15 cellular contexts compared by ENCODE assay signal in the genomic region with DNA sequence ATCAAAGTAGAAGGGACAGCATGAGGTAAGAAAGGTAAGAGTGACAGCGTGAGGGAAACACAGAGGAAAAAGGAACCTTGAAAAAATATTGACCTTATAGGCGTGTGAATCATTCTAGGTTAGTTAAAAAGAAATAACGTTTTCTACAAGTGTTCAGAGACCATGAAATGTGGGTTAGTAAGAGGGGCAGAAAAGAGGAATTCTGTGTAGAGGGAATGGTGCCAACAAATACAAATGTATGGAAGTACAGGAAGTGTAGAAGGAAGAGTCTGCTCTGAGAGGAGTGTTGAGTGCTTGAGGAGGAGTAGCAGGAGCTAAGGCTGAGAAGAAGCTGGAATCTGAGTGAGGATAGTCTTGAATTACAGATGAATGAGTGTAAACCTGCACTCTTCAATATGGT.
DNase-seq lines count a peak whose midpoint lies in the region; FAIRE-seq and TF ChIP-seq lines count a peak whose summit lies in the region.
"Had no signal": no experiment of that assay in that cellular context is flagged by ENCODE, and none has a peak within 500 bp of the region (broad histone marks: within the 10 kb centered on the region; RNA-seq: fewer than 3 reads in every experiment).

No MANE protein-coding gene starts in this region.

- POLR2A ChIA-PET in activated CD4-positive, alpha-beta T cell treated with anti-CD3 and anti-CD28 coated beads, Interleukin-2, amount 10 ng/mL, durations not matched to agents 7 days and 5 days (lab: Charles Lee): no interaction called here

- FAIRE-seq in RCC 7860 (lab: Jason Lieb, UNC): no peak

- peaks cover 5% of the 10 kb centered on the region for H3K27me3 Mint-ChIP-seq in osteocyte (ENCODE audit: unreplicated experiment)
- H3K27me3 Mint-ChIP-seq in activated CD4-positive, alpha-beta T cell treated with anti-CD3 and anti-CD28 coated beads, Interleukin-2, amount 10 ng/mL, durations not matched to agents 7 days and 5 days: no peaks in the 10 kb centered on the region
- H3K27me3 Mint-ChIP-seq: CD4-positive, alpha-beta memory T cell had no signal

- peaks cover 7% of the 10 kb centered on the region for H3K36me3 Mint-ChIP-seq in osteocyte (ENCODE audit: unreplicated experiment)
- H3K36me3 Mint-ChIP-seq in activated CD4-positive, alpha-beta T cell treated with anti-CD3 and anti-CD28 coated beads, Interleukin-2, amount 10 ng/mL, durations not matched to agents 7 days and 5 days (ENCODE audit: low read depth): no peaks in the 10 kb centered on the region
- H3K36me3 Mint-ChIP-seq: CD14-positive monocyte; CD4-positive, alpha-beta memory T cell had no signal

- no peak for TF ChIP-seq CTCF in choroid plexus epithelial cell (conservative IDR thresholded peaks at IDR 0.05; ENCODE audit: low read depth, low read length)
- TF ChIP-seq CTCF in osteocyte (IDR thresholded peaks at IDR 0.05): no peak

- peaks cover 9% of the 10 kb centered on the region for H3K4me1 Mint-ChIP-seq in osteocyte (ENCODE audit: unreplicated experiment)
- H3K4me1 Mint-ChIP-seq in activated CD4-positive, alpha-beta T cell treated with anti-CD3 and anti-CD28 coated beads, Interleukin-2, amount 10 ng/mL, durations not matched to agents 7 days and 5 days: no peaks in the 10 kb centered on the region
- H3K4me1 Mint-ChIP-seq: CD14-positive monocyte; CD4-positive, alpha-beta memory T cell had no signal

- H3K4me3 ChIP-seq in choroid plexus epithelial cell (ENCODE audit: low read depth, low read length): no peak overlapping the region
- H3K4me3 ChIP-seq: BLaER1, HAP-1 had no signal

- peak overlapping the region; percentile 8 for H3K27ac Mint-ChIP-seq in osteocyte (ENCODE audit: unreplicated experiment)
- H3K27ac Mint-ChIP-seq in activated CD4-positive, alpha-beta T cell treated with anti-CD3 and anti-CD28 coated beads, Interleukin-2, amount 10 ng/mL, durations not matched to agents 7 days and 5 days: no peak overlapping the region
- H3K27ac Mint-ChIP-seq: CD14-positive monocyte; CD4-positive, alpha-beta memory T cell had no signal

- peaks cover 36% of the 10 kb centered on the region for H3K9me3 Mint-ChIP-seq in osteocyte (ENCODE audit: unreplicated experiment)
- H3K9me3 Mint-ChIP-seq in activated CD4-positive, alpha-beta T cell treated with anti-CD3 and anti-CD28 coated beads, Interleukin-2, amount 10 ng/mL, durations not matched to agents 7 days and 5 days: peaks cover 10% of the 10 kb centered on the region

- CTCF ChIA-PET in activated CD4-positive, alpha-beta T cell treated with anti-CD3 and anti-CD28 coated beads, Interleukin-2, amount 10 ng/mL, durations not matched to agents 7 days and 5 days (lab: Charles Lee): no interaction called here

- H3K4me3 Mint-ChIP-seq in osteocyte (ENCODE audit: unreplicated experiment): no peak overlapping the region
- no peak overlapping the region for H3K4me3 Mint-ChIP-seq in activated CD4-positive, alpha-beta T cell treated with anti-CD3 and anti-CD28 coated beads, Interleukin-2, amount 10 ng/mL, durations not matched to agents 7 days and 5 days
- H3K4me3 Mint-ChIP-seq: CD14-positive monocyte; CD4-positive, alpha-beta memory T cell had no signal

- peak; percentile 5 for DNase-seq in RCC 7860 (ENCODE audit: low spot score)
- DNase-seq in choroid plexus epithelial cell (ENCODE audit: low read depth): peak; percentile 7
- DNase-seq in iris pigment epithelial cell (ENCODE audit: low read depth): peak; percentile 1
- no peak for DNase-seq in osteocyte (ENCODE audit: extremely low spot score, unreplicated experiment)
- no peak for DNase-seq in GM19240 (ENCODE audit: insufficient read length, low spot score)
- no peak for DNase-seq in activated CD4-positive, alpha-beta T cell treated with anti-CD3 and anti-CD28 coated beads, Interleukin-2, amount 10 ng/mL, durations not matched to agents 7 days and 5 days
- DNase-seq in RPMI8226: no peak
- DNase-seq: 8988T; Calu3; CD4-positive, alpha-beta memory T cell; DMS79 treated with DMSO at 0.1 percent for 48 hours; GF-D8 had no signal

Comparison
In these comparisons a context has a peak if more than half of its experiments do, and no peak if none do; other contexts are left out.
1. DNase-seq: peak in RCC 7860 (single experiment), choroid plexus epithelial cell (single experiment) and iris pigment epithelial cell (single experiment); none in osteocyte (single experiment), GM19240 (single experiment), activated CD4-positive, alpha-beta T cell treated with anti-CD3 and anti-CD28 coated beads, Interleukin-2, amount 10 ng/mL, durations not matched to agents 7 days and 5 days (single experiment) and RPMI8226 (single experiment).